ENCODE assay signal across 8 cellular contexts in genomic region chr9:83062011-83062652, GRCh38. TPM values are rescaled to one million over a fixed set of nuclear protein-coding genes. Genes with fewer than 3 reads are reported as not detected.
DNase-seq lines count a peak whose midpoint lies in the region; ATAC-seq and TF ChIP-seq lines count a peak whose summit lies in the region.

No MANE protein-coding gene starts in this region.

- no peak overlapping the region for H3K27ac Mint-ChIP-seq in naive thymus-derived CD4-positive, alpha-beta T cell

- peaks cover 0 to 25% (median 5%) of the 10 kb centered on the region in 11 donors for H3K9me3 Mint-ChIP-seq in naive thymus-derived CD4-positive, alpha-beta T cell

- H3K36me3 Mint-ChIP-seq in naive thymus-derived CD4-positive, alpha-beta T cell = peaks cover 0 to 7% (median 0%) of the 10 kb centered on the region in 5 donors

- DNase-seq in SK-N-DZ (ENCODE audit: low spot score) (peak; percentile 29), suprapubic skin (ENCODE audit: low spot score in 2 of 2) (peak in 1 of 2 donors; percentile 62), GM10266 (ENCODE audit: extremely low spot score) (no peak)
- no peak for DNase-seq in naive thymus-derived CD4-positive, alpha-beta T cell
- DNase-seq in effector memory CD4-positive, alpha-beta T cell = no peak

- H3K4me3 ChIP-seq in HUES6 (ENCODE audit: low read depth, low read length) (peak overlapping the region; percentile 63), iPS-18a (ENCODE audit: low read length) (peak overlapping the region; percentile 53), suprapubic skin (peak overlapping the region; percentile 52)
- H3K4me3 ChIP-seq in naive thymus-derived CD4-positive, alpha-beta T cell (ENCODE audit: low read length) = no peak overlapping the region
- no peak overlapping the region for H3K4me3 ChIP-seq in effector memory CD4-positive, alpha-beta T cell (ENCODE audit: insufficient read depth, low read depth, low read length, poor library complexity, severe bottlenecking)

- intact Hi-C loops in naive thymus-derived CD4-positive, alpha-beta T cell (cut with micrococcal nuclease) = no loop called here

- no peak overlapping the region for H3K27ac ChIP-seq in HUES6 (ENCODE audit: low read depth, low read length)
- no peak overlapping the region for H3K27ac ChIP-seq in iPS-18a (ENCODE audit: low read length)
- peak overlapping the region; percentile 76 for H3K27ac ChIP-seq in suprapubic skin
- no peak overlapping the region for H3K27ac ChIP-seq in naive thymus-derived CD4-positive, alpha-beta T cell (ENCODE audit: low read depth, low read length)
- H3K27ac ChIP-seq in effector memory CD4-positive, alpha-beta T cell (ENCODE audit: insufficient read depth, low read length, poor library complexity, severe bottlenecking) = no peak overlapping the region

- peaks cover 39 to 55% (median 46%) of the 10 kb centered on the region in 5 donors for H3K27me3 Mint-ChIP-seq in naive thymus-derived CD4-positive, alpha-beta T cell

- no peaks in the 10 kb centered on the region for H3K4me1 Mint-ChIP-seq in naive thymus-derived CD4-positive, alpha-beta T cell

- WGBS in suprapubic skin = 3% methylated on average over 44 of the region's 53 CpGs

- no peaks in the 10 kb centered on the region for H3K36me3 ChIP-seq in HUES6 (ENCODE audit: control insufficient read depth, insufficient read depth, low read length)
- H3K36me3 ChIP-seq in iPS-18a (ENCODE audit: control insufficient read depth, low read depth, low read length) = no peaks in the 10 kb centered on the region
- no peaks in the 10 kb centered on the region for H3K36me3 ChIP-seq in suprapubic skin
- H3K36me3 ChIP-seq in naive thymus-derived CD4-positive, alpha-beta T cell (ENCODE audit: control insufficient read depth in 2 of 3, insufficient read depth in 3 of 3, low read length in 3 of 3) = no peaks in the 10 kb centered on the region
- no peaks in the 10 kb centered on the region for H3K36me3 ChIP-seq in effector memory CD4-positive, alpha-beta T cell (ENCODE audit: control insufficient read depth, insufficient read depth, low read length)

- no peak for TF ChIP-seq POLR2A in suprapubic skin (IDR thresholded peaks at IDR 0.05)

- no peaks in the 10 kb centered on the region; the same call in 1 of the 2 replicates for H3K4me1 ChIP-seq in HUES6 (ENCODE audit: control insufficient read depth, insufficient read depth, low read length)
- peaks cover 7% of the 10 kb centered on the region for H3K4me1 ChIP-seq in iPS-18a (ENCODE audit: control insufficient read depth, low read depth, low read length)
- peaks cover 14% of the 10 kb centered on the region for H3K4me1 ChIP-seq in suprapubic skin
- no peaks in the 10 kb centered on the region for H3K4me1 ChIP-seq in naive thymus-derived CD4-positive, alpha-beta T cell (ENCODE audit: control insufficient read depth in 2 of 2, insufficient read depth in 2 of 2, low read length in 2 of 2)
- no peaks in the 10 kb centered on the region for H3K4me1 ChIP-seq in effector memory CD4-positive, alpha-beta T cell (ENCODE audit: control insufficient read depth, insufficient read depth, low read length, poor library complexity, severe bottlenecking)

- TF ChIP-seq CTCF in suprapubic skin (IDR thresholded peaks at IDR 0.05) (no peak), GM10266 (IDR thresholded peaks at IDR 0.05; ENCODE audit: control insufficient read depth, insufficient read depth, low read depth, missing control alignments) (no peak)

- H3K9ac ChIP-seq in HUES6 (ENCODE audit: low read length) = peak overlapping the region; percentile 46
- H3K9ac ChIP-seq in iPS-18a (ENCODE audit: low read length) = no peak overlapping the region

- CTCF ChIA-PET in naive thymus-derived CD4-positive, alpha-beta T cell (lab: Charles Lee) = no interaction called here

- TF ChIP-seq EP300 in suprapubic skin (IDR thresholded peaks at IDR 0.05) = no peak

- no peak for ATAC-seq in HG03432 (IDR thresholded peaks at IDR 0.05; ENCODE audit: unreplicated experiment)
- ATAC-seq in naive thymus-derived CD4-positive, alpha-beta T cell = no peak

- H3K27me3 ChIP-seq in HUES6 (ENCODE audit: control insufficient read depth, insufficient read depth, low read length) = peaks cover 86% of the 10 kb centered on the region
- H3K27me3 ChIP-seq in iPS-18a (ENCODE audit: control insufficient read depth, insufficient read depth, low read length) = peaks cover 54% of the 10 kb centered on the region
- H3K27me3 ChIP-seq in suprapubic skin = peaks cover 28% of the 10 kb centered on the region
- H3K27me3 ChIP-seq in naive thymus-derived CD4-positive, alpha-beta T cell (ENCODE audit: control insufficient read depth in 2 of 2, insufficient read depth in 2 of 2, low read length in 2 of 2) = no peaks in the 10 kb centered on the region
- no peaks in the 10 kb centered on the region for H3K27me3 ChIP-seq in effector memory CD4-positive, alpha-beta T cell (replicated peaks; ENCODE audit: control insufficient read depth, insufficient read depth, low read length, poor library complexity, severe bottlenecking)

- H3K4me3 Mint-ChIP-seq in naive thymus-derived CD4-positive, alpha-beta T cell = no peak overlapping the region

- no peaks in the 10 kb centered on the region for H3K9me3 ChIP-seq in HUES6 (ENCODE audit: control insufficient read depth, insufficient read depth, low read depth, low read length)
- no peaks in the 10 kb centered on the region for H3K9me3 ChIP-seq in iPS-18a (ENCODE audit: control insufficient read depth, low read depth, low read length)
- H3K9me3 ChIP-seq in suprapubic skin = no peaks in the 10 kb centered on the region
- H3K9me3 ChIP-seq in naive thymus-derived CD4-positive, alpha-beta T cell (ENCODE audit: control insufficient read depth in 2 of 3, low read length in 3 of 3) = no peaks in the 10 kb centered on the region
- H3K9me3 ChIP-seq in effector memory CD4-positive, alpha-beta T cell (ENCODE audit: control insufficient read depth, low read length) = no peaks in the 10 kb centered on the region

- POLR2A ChIA-PET in naive thymus-derived CD4-positive, alpha-beta T cell (lab: Charles Lee) = no interaction called here

RNA-seq across cellular contexts. Expression of gene RASEF, which starts 0.8 kb away (rescaled TPM):
- polyA plus RNA-seq in SK-N-DZ (2014; cell fraction: cytosol; rRNA removed) = 0.53 and 0.83 TPM in 2 replicates
- 0.46 and 1.0 TPM in 2 replicates for polyA plus RNA-seq in SK-N-DZ (2014; cell fraction: nucleus; rRNA removed)
- total RNA-seq in suprapubic skin = 1 to 10 TPM; 3.4 to 6.2 (median 4.8) TPM
- total RNA-seq in naive thymus-derived CD4-positive, alpha-beta T cell = not detected
- under 1 TPM in 1 of 2 donors, not detected in 1; 0.12 TPM for polyA plus RNA-seq in naive thymus-derived CD4-positive, alpha-beta T cell

Comparison
In these comparisons a context has a peak if more than half of its experiments do, and no peak if none do; other contexts are left out.
1. H3K4me3 ChIP-seq: peak in HUES6 (single experiment), iPS-18a (single experiment) and suprapubic skin (single experiment); none in naive thymus-derived CD4-positive, alpha-beta T cell (single experiment) and effector memory CD4-positive, alpha-beta T cell (single experiment).
2. RNA of gene RASEF, which starts 0.8 kb away (total RNA-seq): 3.4 to 6.2 TPM in suprapubic skin; not detected in naive thymus-derived CD4-positive, alpha-beta T cell; every median in the first group is over 4 times any median in the second.